10 cellular contexts compared by ENCODE assay signal in the genomic region with DNA sequence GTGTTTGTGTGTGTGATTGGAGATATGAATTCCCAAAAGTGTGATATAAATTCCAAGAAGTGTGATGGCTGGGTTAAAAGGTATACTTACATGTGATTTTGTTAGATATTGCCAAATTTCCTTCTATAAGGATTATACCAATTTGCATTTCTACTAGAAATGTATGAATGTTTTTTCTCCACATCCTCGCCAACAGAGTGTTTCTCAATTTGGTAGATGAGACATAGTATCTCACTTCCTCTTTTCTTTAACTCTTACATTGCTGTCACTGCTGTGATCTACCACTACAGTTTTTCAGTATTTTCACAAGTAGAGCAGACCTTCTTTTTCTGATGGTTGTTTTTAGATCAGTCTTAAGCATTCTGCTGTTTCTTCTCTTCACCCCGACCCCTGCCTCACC.
A peak's percentile ranks its signal among the peaks of the same experiment; 100 is the strongest.
DNase-seq lines count a peak whose midpoint lies in the region; ATAC-seq and TF ChIP-seq lines count a peak whose summit lies in the region.
"Had no signal": no experiment of that assay in that cellular context is flagged by ENCODE, and none has a peak within 500 bp of the region (broad histone marks: within the 10 kb centered on the region; RNA-seq: fewer than 3 reads in every experiment).

No MANE protein-coding gene starts in this region.

- H3K4me3 Mint-ChIP-seq in activated CD4-positive, alpha-beta memory T cell treated with anti-CD3 and anti-CD28 coated beads for 36 hours: no peak overlapping the region

- H3K36me3 Mint-ChIP-seq in activated CD4-positive, alpha-beta memory T cell treated with anti-CD3 and anti-CD28 coated beads for 36 hours: peaks cover 5% of the 10 kb centered on the region

- intact Hi-C loops in activated CD4-positive, alpha-beta memory T cell treated with anti-CD3 and anti-CD28 coated beads for 36 hours (cut with micrococcal nuclease): no loop called here

- no peak overlapping the region for H3K27ac Mint-ChIP-seq in activated CD4-positive, alpha-beta memory T cell treated with anti-CD3 and anti-CD28 coated beads for 36 hours

- no peaks in the 10 kb centered on the region for H3K4me1 Mint-ChIP-seq in activated CD4-positive, alpha-beta memory T cell treated with anti-CD3 and anti-CD28 coated beads for 36 hours (ENCODE audit: low read depth)

- peak; percentile 99 for ATAC-seq in GM21447 (IDR thresholded peaks at IDR 0.05; ENCODE audit: unreplicated experiment)
- peak; percentile 98 for ATAC-seq in HG03457 (IDR thresholded peaks at IDR 0.05; ENCODE audit: unreplicated experiment)
- ATAC-seq: psoas muscle had no signal

- H3K27me3 Mint-ChIP-seq in activated CD4-positive, alpha-beta memory T cell treated with anti-CD3 and anti-CD28 coated beads for 36 hours: no peaks in the 10 kb centered on the region

- DNase-seq in GM03348 (ENCODE audit: low spot score) (peak; percentile 20), astrocyte of the spinal cord (ENCODE audit: low read depth, low spot score) (peak; percentile 5), NCI-H774 (lab: John Stamatoyannopoulos, UW) (no peak), dedifferentiated amniotic fluid mesenchymal stem cell (ENCODE audit: extremely low spot score) (no peak), NCI-H748 (lab: John Stamatoyannopoulos, UW; ENCODE audit: unreplicated experiment) (no peak)
- DNase-seq in activated CD4-positive, alpha-beta memory T cell treated with anti-CD3 and anti-CD28 coated beads for 36 hours: no peak
- DNase-seq: cerebellar nuclear complex, psoas muscle had no signal

- POLR2A ChIA-PET in activated CD4-positive, alpha-beta memory T cell treated with anti-CD3 and anti-CD28 coated beads for 36 hours (lab: Charles Lee): no interaction called here

- in situ Hi-C loops in astrocyte of the spinal cord (cut with HindIII; ENCODE audit: low sequenced_read_pairs): no loop called here

- no peak for TF ChIP-seq CTCF in astrocyte of the spinal cord (IDR thresholded peaks at IDR 0.05; ENCODE audit: low read depth, low read length)

- no peak overlapping the region for H3K4me3 ChIP-seq in astrocyte of the spinal cord (ENCODE audit: low read depth, low read length)
- H3K4me3 ChIP-seq: psoas muscle had no signal

- H3K9me3 Mint-ChIP-seq in activated CD4-positive, alpha-beta memory T cell treated with anti-CD3 and anti-CD28 coated beads for 36 hours: no peaks in the 10 kb centered on the region

- CTCF ChIA-PET in activated CD4-positive, alpha-beta memory T cell treated with anti-CD3 and anti-CD28 coated beads for 36 hours (lab: Charles Lee): no interaction called here

Comparison
In these comparisons a context has a peak if more than half of its experiments do, and no peak if none do; other contexts are left out.
1. DNase-seq: peak in GM03348 (single experiment) and astrocyte of the spinal cord (single experiment); none in NCI-H774 (single experiment), dedifferentiated amniotic fluid mesenchymal stem cell (single experiment), activated CD4-positive, alpha-beta memory T cell treated with anti-CD3 and anti-CD28 coated beads for 36 hours (single experiment) and NCI-H748 (single experiment).